1 cellular context compared by ENCODE assay signal in the genomic region with DNA sequence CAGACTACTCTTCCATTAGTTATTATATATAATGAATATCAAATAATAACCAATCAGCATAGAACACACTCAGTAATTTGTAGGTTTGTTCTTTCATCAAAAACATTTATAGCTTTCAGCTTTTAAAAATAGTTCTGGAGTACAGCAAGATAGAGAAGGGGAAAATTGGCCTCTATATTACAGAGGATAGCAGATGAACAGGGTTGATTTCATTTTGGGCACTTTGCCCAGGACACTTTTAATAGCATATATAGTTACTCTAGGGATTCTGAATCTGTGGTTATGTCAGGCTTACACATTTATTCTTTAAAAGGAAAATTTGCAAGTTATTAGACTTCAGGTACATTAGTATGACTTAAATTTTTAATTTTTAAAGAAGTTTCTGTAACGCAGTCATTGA.
TF ChIP-seq lines count a peak whose summit lies in the region.

No MANE protein-coding gene starts in this region.

TF ChIP-seq in HepG2, 621 proteins besides CTCF, POLR2A, EP300 and RAD21:
- TF ChIP-seq, protein P1, sequence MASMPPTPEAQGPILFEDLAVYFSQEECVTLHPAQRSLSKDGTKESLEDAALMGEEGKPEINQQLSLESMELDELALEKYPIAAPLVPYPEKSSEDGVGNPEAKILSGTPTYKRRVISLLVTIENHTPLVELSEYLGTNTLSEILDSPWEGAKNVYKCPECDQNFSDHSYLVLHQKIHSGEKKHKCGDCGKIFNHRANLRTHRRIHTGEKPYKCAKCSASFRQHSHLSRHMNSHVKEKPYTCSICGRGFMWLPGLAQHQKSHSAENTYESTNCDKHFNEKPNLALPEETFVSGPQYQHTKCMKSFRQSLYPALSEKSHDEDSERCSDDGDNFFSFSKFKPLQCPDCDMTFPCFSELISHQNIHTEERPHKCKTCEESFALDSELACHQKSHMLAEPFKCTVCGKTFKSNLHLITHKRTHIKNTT (CRISPR knock-in tag; IDR thresholded peaks at IDR 0.05), result no peak
- TF ChIP-seq SIN3A (IDR thresholded peaks at IDR 0.05; ENCODE audit: borderline replicate concordance, low read depth, low read length), result no peak
- no peak for TF ChIP-seq NFRKB (IDR thresholded peaks at IDR 0.05)
- no peak for TF ChIP-seq GPN1 (CRISPR knock-in tag; IDR thresholded peaks at IDR 0.05; ENCODE audit: borderline replicate concordance)
- TF ChIP-seq KDM6A (CRISPR knock-in tag; IDR thresholded peaks at IDR 0.05; ENCODE audit: low read depth), result no peak
- TF ChIP-seq, protein P2, sequence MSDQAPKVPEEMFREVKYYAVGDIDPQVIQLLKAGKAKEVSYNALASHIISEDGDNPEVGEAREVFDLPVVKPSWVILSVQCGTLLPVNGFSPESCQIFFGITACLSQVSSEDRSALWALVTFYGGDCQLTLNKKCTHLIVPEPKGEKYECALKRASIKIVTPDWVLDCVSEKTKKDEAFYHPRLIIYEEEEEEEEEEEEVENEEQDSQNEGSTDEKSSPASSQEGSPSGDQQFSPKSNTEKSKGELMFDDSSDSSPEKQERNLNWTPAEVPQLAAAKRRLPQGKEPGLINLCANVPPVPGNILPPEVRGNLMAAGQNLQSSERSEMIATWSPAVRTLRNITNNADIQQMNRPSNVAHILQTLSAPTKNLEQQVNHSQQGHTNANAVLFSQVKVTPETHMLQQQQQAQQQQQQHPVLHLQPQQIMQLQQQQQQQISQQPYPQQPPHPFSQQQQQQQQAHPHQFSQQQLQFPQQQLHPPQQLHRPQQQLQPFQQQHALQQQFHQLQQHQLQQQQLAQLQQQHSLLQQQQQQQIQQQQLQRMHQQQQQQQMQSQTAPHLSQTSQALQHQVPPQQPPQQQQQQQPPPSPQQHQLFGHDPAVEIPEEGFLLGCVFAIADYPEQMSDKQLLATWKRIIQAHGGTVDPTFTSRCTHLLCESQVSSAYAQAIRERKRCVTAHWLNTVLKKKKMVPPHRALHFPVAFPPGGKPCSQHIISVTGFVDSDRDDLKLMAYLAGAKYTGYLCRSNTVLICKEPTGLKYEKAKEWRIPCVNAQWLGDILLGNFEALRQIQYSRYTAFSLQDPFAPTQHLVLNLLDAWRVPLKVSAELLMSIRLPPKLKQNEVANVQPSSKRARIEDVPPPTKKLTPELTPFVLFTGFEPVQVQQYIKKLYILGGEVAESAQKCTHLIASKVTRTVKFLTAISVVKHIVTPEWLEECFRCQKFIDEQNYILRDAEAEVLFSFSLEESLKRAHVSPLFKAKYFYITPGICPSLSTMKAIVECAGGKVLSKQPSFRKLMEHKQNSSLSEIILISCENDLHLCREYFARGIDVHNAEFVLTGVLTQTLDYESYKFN (CRISPR knock-in tag; conservative IDR thresholded peaks at IDR 0.05), result no peak
- TF ChIP-seq, protein P3, sequence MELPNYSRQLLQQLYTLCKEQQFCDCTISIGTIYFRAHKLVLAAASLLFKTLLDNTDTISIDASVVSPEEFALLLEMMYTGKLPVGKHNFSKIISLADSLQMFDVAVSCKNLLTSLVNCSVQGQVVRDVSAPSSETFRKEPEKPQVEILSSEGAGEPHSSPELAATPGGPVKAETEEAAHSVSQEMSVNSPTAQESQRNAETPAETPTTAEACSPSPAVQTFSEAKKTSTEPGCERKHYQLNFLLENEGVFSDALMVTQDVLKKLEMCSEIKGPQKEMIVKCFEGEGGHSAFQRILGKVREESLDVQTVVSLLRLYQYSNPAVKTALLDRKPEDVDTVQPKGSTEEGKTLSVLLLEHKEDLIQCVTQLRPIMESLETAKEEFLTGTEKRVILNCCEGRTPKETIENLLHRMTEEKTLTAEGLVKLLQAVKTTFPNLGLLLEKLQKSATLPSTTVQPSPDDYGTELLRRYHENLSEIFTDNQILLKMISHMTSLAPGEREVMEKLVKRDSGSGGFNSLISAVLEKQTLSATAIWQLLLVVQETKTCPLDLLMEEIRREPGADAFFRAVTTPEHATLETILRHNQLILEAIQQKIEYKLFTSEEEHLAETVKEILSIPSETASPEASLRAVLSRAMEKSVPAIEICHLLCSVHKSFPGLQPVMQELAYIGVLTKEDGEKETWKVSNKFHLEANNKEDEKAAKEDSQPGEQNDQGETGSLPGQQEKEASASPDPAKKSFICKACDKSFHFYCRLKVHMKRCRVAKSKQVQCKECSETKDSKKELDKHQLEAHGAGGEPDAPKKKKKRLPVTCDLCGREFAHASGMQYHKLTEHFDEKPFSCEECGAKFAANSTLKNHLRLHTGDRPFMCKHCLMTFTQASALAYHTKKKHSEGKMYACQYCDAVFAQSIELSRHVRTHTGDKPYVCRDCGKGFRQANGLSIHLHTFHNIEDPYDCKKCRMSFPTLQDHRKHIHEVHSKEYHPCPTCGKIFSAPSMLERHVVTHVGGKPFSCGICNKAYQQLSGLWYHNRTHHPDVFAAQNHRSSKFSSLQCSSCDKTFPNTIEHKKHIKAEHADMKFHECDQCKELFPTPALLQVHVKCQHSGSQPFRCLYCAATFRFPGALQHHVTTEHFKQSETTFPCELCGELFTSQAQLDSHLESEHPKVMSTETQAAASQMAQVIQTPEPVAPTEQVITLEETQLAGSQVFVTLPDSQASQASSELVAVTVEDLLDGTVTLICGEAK (IDR thresholded peaks at IDR 0.05), result no peak
- TF ChIP-seq, protein P3 (CRISPR knock-in tag; IDR thresholded peaks at IDR 0.05), result no peak
- TF ChIP-seq ZNF724P (CRISPR knock-in tag; IDR thresholded peaks at IDR 0.05; ENCODE audit: borderline replicate concordance), result no peak
- no peak for TF ChIP-seq ZFP90 (CRISPR knock-in tag; IDR thresholded peaks at IDR 0.05; ENCODE audit: borderline replicate concordance)
- no peak for TF ChIP-seq PLRG1 (conservative IDR thresholded peaks at IDR 0.05)
- TF ChIP-seq AGO2 (optimal IDR thresholded peaks at IDR 0.05; ENCODE audit: low read depth, low read length), result no peak
- no peak for TF ChIP-seq ZNF713 (CRISPR knock-in tag; IDR thresholded peaks at IDR 0.05)
- TF ChIP-seq, protein P4, sequence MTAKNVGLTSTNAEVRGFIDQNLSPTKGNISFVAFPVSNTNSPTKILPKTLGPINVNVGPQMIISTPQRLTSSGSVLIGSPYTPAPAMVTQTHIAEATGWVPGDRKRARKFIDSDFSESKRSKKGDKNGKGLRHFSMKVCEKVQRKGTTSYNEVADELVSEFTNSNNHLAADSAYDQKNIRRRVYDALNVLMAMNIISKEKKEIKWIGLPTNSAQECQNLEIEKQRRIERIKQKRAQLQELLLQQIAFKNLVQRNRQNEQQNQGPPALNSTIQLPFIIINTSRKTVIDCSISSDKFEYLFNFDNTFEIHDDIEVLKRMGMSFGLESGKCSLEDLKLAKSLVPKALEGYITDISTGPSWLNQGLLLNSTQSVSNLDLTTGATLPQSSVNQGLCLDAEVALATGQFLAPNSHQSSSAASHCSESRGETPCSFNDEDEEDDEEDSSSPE (CRISPR knock-in tag; IDR thresholded peaks at IDR 0.05), result no peak
- TF ChIP-seq, protein P5, sequence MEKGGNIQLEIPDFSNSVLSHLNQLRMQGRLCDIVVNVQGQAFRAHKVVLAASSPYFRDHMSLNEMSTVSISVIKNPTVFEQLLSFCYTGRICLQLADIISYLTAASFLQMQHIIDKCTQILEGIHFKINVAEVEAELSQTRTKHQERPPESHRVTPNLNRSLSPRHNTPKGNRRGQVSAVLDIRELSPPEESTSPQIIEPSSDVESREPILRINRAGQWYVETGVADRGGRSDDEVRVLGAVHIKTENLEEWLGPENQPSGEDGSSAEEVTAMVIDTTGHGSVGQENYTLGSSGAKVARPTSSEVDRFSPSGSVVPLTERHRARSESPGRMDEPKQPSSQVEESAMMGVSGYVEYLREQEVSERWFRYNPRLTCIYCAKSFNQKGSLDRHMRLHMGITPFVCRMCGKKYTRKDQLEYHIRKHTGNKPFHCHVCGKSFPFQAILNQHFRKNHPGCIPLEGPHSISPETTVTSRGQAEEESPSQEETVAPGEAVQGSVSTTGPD (CRISPR knock-in tag; IDR thresholded peaks at IDR 0.05), result no peak
- TF ChIP-seq ELF1 (CRISPR knock-in tag; IDR thresholded peaks at IDR 0.05), result no peak
- TF ChIP-seq KAT2B (IDR thresholded peaks at IDR 0.05; ENCODE audit: borderline replicate concordance, low read depth, low read length), result no peak
- no peak for TF ChIP-seq RCOR2 (CRISPR knock-in tag; IDR thresholded peaks at IDR 0.05)
- no peak for TF ChIP-seq MBNL3 (CRISPR knock-in tag; conservative IDR thresholded peaks at IDR 0.05)
- TF ChIP-seq, protein P6, sequence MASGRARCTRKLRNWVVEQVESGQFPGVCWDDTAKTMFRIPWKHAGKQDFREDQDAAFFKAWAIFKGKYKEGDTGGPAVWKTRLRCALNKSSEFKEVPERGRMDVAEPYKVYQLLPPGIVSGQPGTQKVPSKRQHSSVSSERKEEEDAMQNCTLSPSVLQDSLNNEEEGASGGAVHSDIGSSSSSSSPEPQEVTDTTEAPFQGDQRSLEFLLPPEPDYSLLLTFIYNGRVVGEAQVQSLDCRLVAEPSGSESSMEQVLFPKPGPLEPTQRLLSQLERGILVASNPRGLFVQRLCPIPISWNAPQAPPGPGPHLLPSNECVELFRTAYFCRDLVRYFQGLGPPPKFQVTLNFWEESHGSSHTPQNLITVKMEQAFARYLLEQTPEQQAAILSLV (CRISPR knock-in tag; IDR thresholded peaks at IDR 0.05; ENCODE audit: borderline replicate concordance), result no peak
- TF ChIP-seq ZNF619 (CRISPR knock-in tag; IDR thresholded peaks at IDR 0.05), result no peak
